Comparison of ENCODE assay signal across 18 cellular contexts in genomic region chr20:41531876-41532275, GRCh38.
DNase-seq lines count a peak whose midpoint lies in the region; ATAC-seq, FAIRE-seq and TF ChIP-seq lines count a peak whose summit lies in the region.
"Had no signal": no experiment of that assay in that cellular context is flagged by ENCODE, and none has a peak within 500 bp of the region (broad histone marks: within the 10 kb centered on the region; RNA-seq: fewer than 3 reads in every experiment).

No MANE protein-coding gene starts in this region.

- no peaks in the 10 kb centered on the region for H3K27me3 ChIP-seq in HepG2 (ENCODE audit: control insufficient read depth in 1 of 2, insufficient read depth in 2 of 2, low read length in 2 of 2)
- H3K27me3 ChIP-seq in right lobe of liver = no peaks in the 10 kb centered on the region
- H3K27me3 ChIP-seq in PC-3 (ENCODE audit: low read length) = no peaks in the 10 kb centered on the region
- H3K27me3 ChIP-seq in thyroid gland = no peaks in the 10 kb centered on the region
- no peaks in the 10 kb centered on the region for H3K27me3 ChIP-seq in prostate gland (replicated peaks; ENCODE audit: insufficient read depth)
- H3K27me3 ChIP-seq: BLaER1 treated with 17β-estradiol and CSF1 and Interleukin-3, amounts not matched to agents 10 nM and 100 nM had no signal

- H3K36me3 ChIP-seq in HepG2 (replicated peaks in 1 of 2; ENCODE audit: control insufficient read depth in 1 of 2, insufficient read depth in 2 of 2, low read length in 2 of 2) (peaks cover 9 to 43% of the 10 kb centered on the region in 2 experiments), right lobe of liver (no peaks in the 10 kb centered on the region), PC-3 (ENCODE audit: low read depth, low read length) (peaks cover 6% of the 10 kb centered on the region; the same call in 1 of the 2 replicates), thyroid gland (no peaks in the 10 kb centered on the region), prostate gland (no peaks in the 10 kb centered on the region)

- peaks cover 44% of the 10 kb centered on the region for H3K79me2 ChIP-seq in HepG2 (ENCODE audit: insufficient read depth, low read length)
- H3K79me2 ChIP-seq in PC-3 (ENCODE audit: low read length) = no peaks in the 10 kb centered on the region

- H3K4me1 ChIP-seq in HepG2 (ENCODE audit: insufficient read depth, low read length) (peaks cover 49% of the 10 kb centered on the region), right lobe of liver (peaks cover 0 to 12% (median 4%) of the 10 kb centered on the region in 4 donors), PC-3 (ENCODE audit: insufficient read depth, low read length) (no peaks in the 10 kb centered on the region), thyroid gland (peaks cover 74 to 78% of the 10 kb centered on the region in 2 donors), prostate gland (replicated peaks) (peaks cover 8% of the 10 kb centered on the region)

- H3K9me2 ChIP-seq in PC-3 (replicated peaks; ENCODE audit: low read length) = no peaks in the 10 kb centered on the region

- 90% methylated on average over 1 of the region's 1 CpG for WGBS in HepG2 (ENCODE audit: low lambda C conversion rate)
- WGBS in right lobe of liver (ENCODE audit: insufficient coverage, low coverage, low lambda C conversion rate, missing lambda C conversion rate) = 92% methylated on average over 1 of the region's 1 CpG
- 53 to 59% methylated on average over 1 of the region's 1 CpG for WGBS in thyroid gland, 2 donors
- whole genome bisulfite sequencing in prostate gland = 88% methylated on average over 1 of the region's 1 CpG

- no peak for TF ChIP-seq POLR2A in HepG2 (IDR thresholded peaks at IDR 0.05; ENCODE audit: insufficient read depth in 1 of 2, low read depth in 2 of 2, low read length in 2 of 2)
- no peak for TF ChIP-seq POLR2A in right lobe of liver (IDR thresholded peaks at IDR 0.05)
- TF ChIP-seq POLR2A in thyroid gland (IDR thresholded peaks at IDR 0.05) = no peak
- TF ChIP-seq POLR2A in prostate gland (IDR thresholded peaks at IDR 0.05) = no peak

- in situ Hi-C loops in HepG2 (cut with HindIII; ENCODE audit: extremely low pct_ligation_motif_present, low pct_unique_long_range_greater_than_20kb) = no loop called here

- TF ChIP-seq EP300 in HepG2 (IDR thresholded peaks at IDR 0.05; ENCODE audit: low read depth in 2 of 2, low read length in 2 of 2) = no peak
- no peak for TF ChIP-seq EP300 in HepG2 (CRISPR knock-in tag; IDR thresholded peaks at IDR 0.05; ENCODE audit: borderline replicate concordance)

- H3K9ac ChIP-seq in HepG2 (ENCODE audit: insufficient read depth, low read depth, low read length) (no peak overlapping the region), PC-3 (ENCODE audit: low read length) (no peak overlapping the region)
- H3K9ac ChIP-seq: BLaER1 treated with 17β-estradiol and CSF1 and Interleukin-3, amounts not matched to agents 10 nM and 100 nM had no signal

- H2AFZ ChIP-seq in HepG2 (ENCODE audit: low read length) (no peak overlapping the region), PC-3 (ENCODE audit: low read length) (no peak overlapping the region)

- TF ChIP-seq CTCF in HepG2 (CRISPR knock-in tag; IDR thresholded peaks at IDR 0.05) = no peak
- no peak for TF ChIP-seq CTCF in right lobe of liver (IDR thresholded peaks at IDR 0.05)
- TF ChIP-seq CTCF in PC-3 (conservative IDR thresholded peaks at IDR 0.05; ENCODE audit: low read depth, low read length) = no peak
- TF ChIP-seq CTCF in chondrocyte (IDR thresholded peaks at IDR 0.05) = no peak
- no peak for TF ChIP-seq CTCF in thyroid gland (IDR thresholded peaks at IDR 0.05)
- no peak for TF ChIP-seq CTCF in osteocyte (IDR thresholded peaks at IDR 0.05)
- TF ChIP-seq CTCF in prostate gland (IDR thresholded peaks at IDR 0.05) = no peak

- no peaks in the 10 kb centered on the region for H3K27me3 Mint-ChIP-seq in chondrocyte (ENCODE audit: low read depth)
- H3K27me3 Mint-ChIP-seq in osteocyte (ENCODE audit: unreplicated experiment) = no peaks in the 10 kb centered on the region
- H3K27me3 Mint-ChIP-seq: CD4-positive, CD25-positive, alpha-beta regulatory T cell had no signal

- no peaks in the 10 kb centered on the region for H3F3A ChIP-seq in PC-3 (ENCODE audit: low read length, unreplicated experiment)

- H3K4me1 Mint-ChIP-seq in chondrocyte (ENCODE audit: low read depth) (peaks cover 23% of the 10 kb centered on the region), osteocyte (ENCODE audit: unreplicated experiment) (peaks cover 9% of the 10 kb centered on the region)

- no peak overlapping the region for H3K4me3 Mint-ChIP-seq in chondrocyte (ENCODE audit: unreplicated experiment)
- H3K4me3 Mint-ChIP-seq in osteocyte (ENCODE audit: unreplicated experiment) = no peak overlapping the region
- H3K4me3 Mint-ChIP-seq: CD4-positive, CD25-positive, alpha-beta regulatory T cell had no signal

- H3K4me2 ChIP-seq in HepG2 (ENCODE audit: low read depth, low read length) = no peak overlapping the region
- no peak overlapping the region for H3K4me2 ChIP-seq in PC-3 (ENCODE audit: low read length)
- H3K4me2 ChIP-seq: BLaER1 treated with 17β-estradiol and CSF1 and Interleukin-3, amounts not matched to agents 10 nM and 100 nM had no signal

- no peak for FAIRE-seq in HepG2 (lab: Jason Lieb, UNC)
- FAIRE-seq: GM12892, GM19239, H1 had no signal

- H3K9me3 Mint-ChIP-seq in chondrocyte (ENCODE audit: low read depth) (no peaks in the 10 kb centered on the region), osteocyte (ENCODE audit: unreplicated experiment) (no peaks in the 10 kb centered on the region)
- H3K9me3 Mint-ChIP-seq: CD4-positive, CD25-positive, alpha-beta regulatory T cell had no signal

- CTCF ChIA-PET in HepG2 (lab: Yijun Ruan, JAX; ENCODE audit: low intra/inter-chr PET ratio, low total read pairs) (no interaction called here), PC-3 (lab: Charles Lee) (no interaction called here)

- intact Hi-C loops in HepG2 (cut with micrococcal nuclease; ENCODE audit: unreplicated experiment) = loop anchor here (5.0 kb wide), 1 partner anchor 35 kb away; no protein-coding TSS in a partner anchor
- intact Hi-C loops in right lobe of liver (cut with DNase I) = no loop called here
- intact Hi-C loops in PC-3 (cut with micrococcal nuclease) = no loop called here
- intact Hi-C loops in thyroid gland (cut with DNase I) = no loop called here
- intact Hi-C loops in prostate gland (cut with DNase I) = no loop called here

- DNase-seq in HepG2 (ENCODE audit: low spot score) = no peak
- no peak for DNase-seq in right lobe of liver
- DNase-seq in PC-3 = peak; percentile 8
- no peak for DNase-seq in chondrocyte (ENCODE audit: low spot score)
- DNase-seq in thyroid gland = no peak
- no peak for DNase-seq in osteocyte (ENCODE audit: extremely low spot score, unreplicated experiment)
- DNase-seq in prostate gland (ENCODE audit: low spot score) = no peak
- DNase-seq: 8988T; AML-193; CD4-positive, CD25-positive, alpha-beta regulatory T cell; DMS 273 treated with DMSO at 0.1 percent for 48 hours; GDM1 had no signal

- H3K27ac Mint-ChIP-seq in chondrocyte (ENCODE audit: unreplicated experiment) = peak overlapping the region; percentile 17
- no peak overlapping the region for H3K27ac Mint-ChIP-seq in osteocyte (ENCODE audit: unreplicated experiment)

- peaks cover 4% of the 10 kb centered on the region for H3K36me3 Mint-ChIP-seq in chondrocyte (ENCODE audit: low read depth)
- peaks cover 9% of the 10 kb centered on the region for H3K36me3 Mint-ChIP-seq in osteocyte (ENCODE audit: unreplicated experiment)

- H3K27ac ChIP-seq in HepG2 (ENCODE audit: extremely low read length, insufficient read depth, low read length) (no peak overlapping the region), right lobe of liver (no peak overlapping the region), PC-3 (ENCODE audit: low read length) (no peak overlapping the region), thyroid gland (peak overlapping the region in 2 of 3 donors; percentile 49 to 68), prostate gland (no peak overlapping the region)
- H3K27ac ChIP-seq: BLaER1 treated with 17β-estradiol and CSF1 and Interleukin-3, amounts not matched to agents 10 nM and 100 nM had no signal

- POLR2A ChIA-PET in HepG2 (lab: Yijun Ruan, JAX) = interaction anchor here (0.7 kb wide), 1 partner anchor 39 kb away, joined by 3 read pairs; no protein-coding TSS in a partner anchor
- POLR2A ChIA-PET in PC-3 (lab: Charles Lee; ENCODE audit: unreplicated experiment) = no interaction called here

- TF ChIP-seq RAD21 in HepG2 (CRISPR knock-in tag; IDR thresholded peaks at IDR 0.05) = no peak

- ATAC-seq in HepG2 (no peak), right lobe of liver (no peak), PC-3 (no peak), HG02571 (IDR thresholded peaks at IDR 0.05; ENCODE audit: unreplicated experiment) (no peak)
- ATAC-seq: HCT116 had no signal

- BruUV-seq in HepG2 (replicated peaks; lab: Mats Ljungman, UMichigan) (no TSS peak), PC-3 (replicated peaks; lab: Mats Ljungman, UMichigan) (no TSS peak)

- H3K4me3 ChIP-seq in HepG2 (replicated peaks in 1 of 3; ENCODE audit: insufficient read depth in 1 of 3, low read depth in 2 of 3, low read length in 3 of 3) (no peak overlapping the region), right lobe of liver (no peak overlapping the region), PC-3 (ENCODE audit: low read length) (no peak overlapping the region), thyroid gland (replicated peaks in 1 of 3) (no peak overlapping the region), prostate gland (no peak overlapping the region)
- H3K4me3 ChIP-seq: BLaER1 treated with 17β-estradiol and CSF1 and Interleukin-3, amounts not matched to agents 10 nM and 100 nM had no signal

- H3K9me3 ChIP-seq in HepG2 (ENCODE audit: low read length) (no peaks in the 10 kb centered on the region), right lobe of liver (no peaks in the 10 kb centered on the region), PC-3 (ENCODE audit: low read length) (no peaks in the 10 kb centered on the region), thyroid gland (no peaks in the 10 kb centered on the region), prostate gland (no peaks in the 10 kb centered on the region)

- peaks cover 8% of the 10 kb centered on the region; the same call in 1 of the 2 replicates for H4K20me1 ChIP-seq in HepG2 (ENCODE audit: insufficient read depth, low read length)
- no peaks in the 10 kb centered on the region for H4K20me1 ChIP-seq in PC-3 (ENCODE audit: low read length)

Comparison
In these comparisons a context has a peak if more than half of its experiments do, and no peak if none do; other contexts are left out.
1. H3K27ac ChIP-seq: peak in thyroid gland (2 of 3); none in HepG2 (single experiment), right lobe of liver (0 of 3), PC-3 (single experiment) and prostate gland (0 of 2).